Comparison of ENCODE assay signal across 1 cellular context in the genomic region with DNA sequence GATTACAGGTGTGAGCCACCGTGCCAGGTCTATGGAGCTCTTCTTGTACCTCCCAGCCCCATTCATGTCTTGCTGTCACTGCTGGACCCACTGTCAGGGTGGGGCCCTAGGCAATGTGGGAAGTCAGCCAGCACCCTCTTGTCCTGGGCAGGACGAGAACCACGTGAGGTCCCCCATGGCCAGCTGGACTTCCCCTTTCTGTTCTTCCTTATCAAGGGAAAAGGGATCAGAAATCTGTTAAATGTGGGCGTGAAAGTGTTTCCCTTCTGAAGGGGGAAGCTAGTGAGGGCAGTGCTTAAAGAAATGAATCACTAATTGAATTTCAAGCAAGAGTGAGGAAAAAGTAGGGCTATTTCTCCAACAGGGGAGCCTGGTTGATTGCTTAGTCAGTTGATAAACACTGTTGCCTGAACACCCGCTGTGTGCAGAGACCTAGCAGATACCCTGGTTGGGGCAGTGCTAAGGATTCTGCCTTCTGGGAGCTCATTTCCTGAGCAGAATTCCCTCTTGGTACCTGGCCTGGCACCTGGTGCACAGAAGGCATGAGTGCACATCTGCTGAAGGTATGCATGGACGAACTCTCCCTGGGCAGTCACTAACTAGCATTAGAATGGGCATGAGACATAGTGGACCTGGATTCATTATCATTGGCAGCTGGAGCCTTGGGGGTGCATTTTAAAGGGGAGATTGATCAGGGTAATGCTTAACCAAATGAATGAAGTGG.
A peak's percentile ranks its signal among the peaks of the same experiment; 100 is the strongest.
TF ChIP-seq lines count a peak whose summit lies in the region.

No MANE protein-coding gene starts in this region.

TF ChIP-seq in K562, 482 proteins besides CTCF, POLR2A, EP300 and RAD21 (continued from another document and continues in another):
- TF ChIP-seq, protein P1, sequence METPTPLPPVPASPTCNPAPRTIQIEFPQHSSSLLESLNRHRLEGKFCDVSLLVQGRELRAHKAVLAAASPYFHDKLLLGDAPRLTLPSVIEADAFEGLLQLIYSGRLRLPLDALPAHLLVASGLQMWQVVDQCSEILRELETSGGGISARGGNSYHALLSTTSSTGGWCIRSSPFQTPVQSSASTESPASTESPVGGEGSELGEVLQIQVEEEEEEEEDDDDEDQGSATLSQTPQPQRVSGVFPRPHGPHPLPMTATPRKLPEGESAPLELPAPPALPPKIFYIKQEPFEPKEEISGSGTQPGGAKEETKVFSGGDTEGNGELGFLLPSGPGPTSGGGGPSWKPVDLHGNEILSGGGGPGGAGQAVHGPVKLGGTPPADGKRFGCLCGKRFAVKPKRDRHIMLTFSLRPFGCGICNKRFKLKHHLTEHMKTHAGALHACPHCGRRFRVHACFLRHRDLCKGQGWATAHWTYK (CRISPR knock-in tag; IDR thresholded peaks at IDR 0.05), result no peak
- TF ChIP-seq ZNF133 (CRISPR knock-in tag; IDR thresholded peaks at IDR 0.05) (no peak), BRCA1 (IDR thresholded peaks at IDR 0.05) (no peak), BRCA1 (CRISPR knock-in tag; IDR thresholded peaks at IDR 0.05) (no peak), GTF2E2 (tag; IDR thresholded peaks at IDR 0.05) (no peak), MYC (IDR thresholded peaks at IDR 0.05; ENCODE audit: low read depth, low read length) (peak; percentile 89), MYC (CRISPR knock-in tag; IDR thresholded peaks at IDR 0.05; ENCODE audit: borderline replicate concordance, low read depth) (no peak), SMC3 (conservative IDR thresholded peaks at IDR 0.05; ENCODE audit: insufficient read depth, low read depth, low read length) (no peak), ZBTB1 (CRISPR knock-in tag; IDR thresholded peaks at IDR 0.05; ENCODE audit: borderline replicate concordance, low read depth) (no peak), CHD2 (IDR thresholded peaks at IDR 0.05; ENCODE audit: low read depth, low read length) (no peak), ZNF589 (CRISPR knock-in tag; IDR thresholded peaks at IDR 0.05; ENCODE audit: low read depth) (0 out of 2 replicates have a peak, but pooled peaks have one; percentile 47), BRF1 (IDR thresholded peaks at IDR 0.05; ENCODE audit: borderline replicate concordance, extremely low read depth, insufficient read length) (no peak), SIN3A (IDR thresholded peaks at IDR 0.05; ENCODE audit: borderline replicate concordance in 2 of 2, control insufficient read depth in 1 of 2, low read depth in 2 of 2, low read length in 2 of 2) (peak in 1 of 2 experiments; percentile 68; a peak in 1 of 4 replicates), KHSRP (IDR thresholded peaks at IDR 0.05) (no peak), POU5F1 (IDR thresholded peaks at IDR 0.05; ENCODE audit: borderline replicate concordance, low read depth, low read length, partially characterized antibody) (no peak), SMAD4 (CRISPR knock-in tag; conservative IDR thresholded peaks at IDR 0.05) (no peak), NRF1 (conservative IDR thresholded peaks at IDR 0.05 in 1 of 2, IDR thresholded peaks at IDR 0.05 in 1 of 2) (peak in 1 of 2 experiments; percentile 49; a peak in 1 of 4 replicates), ZNF354B (CRISPR knock-in tag; IDR thresholded peaks at IDR 0.05) (no peak), WHSC1 (IDR thresholded peaks at IDR 0.05; ENCODE audit: low read length) (no peak), KDM1A (IDR thresholded peaks at IDR 0.05) (peak; percentile 70 to 72), TCF7L2 (IDR thresholded peaks at IDR 0.05; ENCODE audit: low read depth, low read length) (no peak), POLR2AphosphoS2 (IDR thresholded peaks at IDR 0.05; ENCODE audit: low read length) (no peak), ZNF174 (CRISPR knock-in tag; IDR thresholded peaks at IDR 0.05) (no peak), HDGF (IDR thresholded peaks at IDR 0.05) (no peak), KLF6 (CRISPR knock-in tag; IDR thresholded peaks at IDR 0.05; ENCODE audit: borderline replicate concordance) (peak; percentile 27; the same call in 1 of the 2 replicates)
- TF ChIP-seq, protein P2, sequence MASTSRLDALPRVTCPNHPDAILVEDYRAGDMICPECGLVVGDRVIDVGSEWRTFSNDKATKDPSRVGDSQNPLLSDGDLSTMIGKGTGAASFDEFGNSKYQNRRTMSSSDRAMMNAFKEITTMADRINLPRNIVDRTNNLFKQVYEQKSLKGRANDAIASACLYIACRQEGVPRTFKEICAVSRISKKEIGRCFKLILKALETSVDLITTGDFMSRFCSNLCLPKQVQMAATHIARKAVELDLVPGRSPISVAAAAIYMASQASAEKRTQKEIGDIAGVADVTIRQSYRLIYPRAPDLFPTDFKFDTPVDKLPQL (IDR thresholded peaks at IDR 0.05; ENCODE audit: extremely low read depth, insufficient read length), result no peak
- TF ChIP-seq, protein P3, sequence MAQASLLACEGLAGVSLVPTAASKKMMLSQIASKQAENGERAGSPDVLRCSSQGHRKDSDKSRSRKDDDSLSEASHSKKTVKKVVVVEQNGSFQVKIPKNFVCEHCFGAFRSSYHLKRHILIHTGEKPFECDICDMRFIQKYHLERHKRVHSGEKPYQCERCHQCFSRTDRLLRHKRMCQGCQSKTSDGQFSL (CRISPR knock-in tag; IDR thresholded peaks at IDR 0.05), result no peak
- TF ChIP-seq, protein P3 (tag; IDR thresholded peaks at IDR 0.05), result no peak
- TF ChIP-seq, protein P4, sequence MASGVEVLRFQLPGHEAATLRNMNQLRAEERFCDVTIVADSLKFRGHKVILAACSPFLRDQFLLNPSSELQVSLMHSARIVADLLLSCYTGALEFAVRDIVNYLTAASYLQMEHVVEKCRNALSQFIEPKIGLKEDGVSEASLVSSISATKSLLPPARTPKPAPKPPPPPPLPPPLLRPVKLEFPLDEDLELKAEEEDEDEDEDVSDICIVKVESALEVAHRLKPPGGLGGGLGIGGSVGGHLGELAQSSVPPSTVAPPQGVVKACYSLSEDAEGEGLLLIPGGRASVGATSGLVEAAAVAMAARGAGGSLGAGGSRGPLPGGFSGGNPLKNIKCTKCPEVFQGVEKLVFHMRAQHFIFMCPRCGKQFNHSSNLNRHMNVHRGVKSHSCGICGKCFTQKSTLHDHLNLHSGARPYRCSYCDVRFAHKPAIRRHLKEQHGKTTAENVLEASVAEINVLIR (CRISPR knock-in tag; IDR thresholded peaks at IDR 0.05), result no peak
- TF ChIP-seq, protein P5, sequence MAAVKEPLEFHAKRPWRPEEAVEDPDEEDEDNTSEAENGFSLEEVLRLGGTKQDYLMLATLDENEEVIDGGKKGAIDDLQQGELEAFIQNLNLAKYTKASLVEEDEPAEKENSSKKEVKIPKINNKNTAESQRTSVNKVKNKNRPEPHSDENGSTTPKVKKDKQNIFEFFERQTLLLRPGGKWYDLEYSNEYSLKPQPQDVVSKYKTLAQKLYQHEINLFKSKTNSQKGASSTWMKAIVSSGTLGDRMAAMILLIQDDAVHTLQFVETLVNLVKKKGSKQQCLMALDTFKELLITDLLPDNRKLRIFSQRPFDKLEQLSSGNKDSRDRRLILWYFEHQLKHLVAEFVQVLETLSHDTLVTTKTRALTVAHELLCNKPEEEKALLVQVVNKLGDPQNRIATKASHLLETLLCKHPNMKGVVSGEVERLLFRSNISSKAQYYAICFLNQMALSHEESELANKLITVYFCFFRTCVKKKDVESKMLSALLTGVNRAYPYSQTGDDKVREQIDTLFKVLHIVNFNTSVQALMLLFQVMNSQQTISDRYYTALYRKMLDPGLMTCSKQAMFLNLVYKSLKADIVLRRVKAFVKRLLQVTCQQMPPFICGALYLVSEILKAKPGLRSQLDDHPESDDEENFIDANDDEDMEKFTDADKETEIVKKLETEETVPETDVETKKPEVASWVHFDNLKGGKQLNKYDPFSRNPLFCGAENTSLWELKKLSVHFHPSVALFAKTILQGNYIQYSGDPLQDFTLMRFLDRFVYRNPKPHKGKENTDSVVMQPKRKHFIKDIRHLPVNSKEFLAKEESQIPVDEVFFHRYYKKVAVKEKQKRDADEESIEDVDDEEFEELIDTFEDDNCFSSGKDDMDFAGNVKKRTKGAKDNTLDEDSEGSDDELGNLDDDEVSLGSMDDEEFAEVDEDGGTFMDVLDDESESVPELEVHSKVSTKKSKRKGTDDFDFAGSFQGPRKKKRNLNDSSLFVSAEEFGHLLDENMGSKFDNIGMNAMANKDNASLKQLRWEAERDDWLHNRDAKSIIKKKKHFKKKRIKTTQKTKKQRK (IDR thresholded peaks at IDR 0.05; ENCODE audit: borderline replicate concordance, low read depth, low read length), result no peak
- TF ChIP-seq, protein P6, sequence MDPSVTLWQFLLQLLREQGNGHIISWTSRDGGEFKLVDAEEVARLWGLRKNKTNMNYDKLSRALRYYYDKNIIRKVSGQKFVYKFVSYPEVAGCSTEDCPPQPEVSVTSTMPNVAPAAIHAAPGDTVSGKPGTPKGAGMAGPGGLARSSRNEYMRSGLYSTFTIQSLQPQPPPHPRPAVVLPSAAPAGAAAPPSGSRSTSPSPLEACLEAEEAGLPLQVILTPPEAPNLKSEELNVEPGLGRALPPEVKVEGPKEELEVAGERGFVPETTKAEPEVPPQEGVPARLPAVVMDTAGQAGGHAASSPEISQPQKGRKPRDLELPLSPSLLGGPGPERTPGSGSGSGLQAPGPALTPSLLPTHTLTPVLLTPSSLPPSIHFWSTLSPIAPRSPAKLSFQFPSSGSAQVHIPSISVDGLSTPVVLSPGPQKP (CRISPR knock-in tag; IDR thresholded peaks at IDR 0.05), result no peak
- TF ChIP-seq, protein P7, sequence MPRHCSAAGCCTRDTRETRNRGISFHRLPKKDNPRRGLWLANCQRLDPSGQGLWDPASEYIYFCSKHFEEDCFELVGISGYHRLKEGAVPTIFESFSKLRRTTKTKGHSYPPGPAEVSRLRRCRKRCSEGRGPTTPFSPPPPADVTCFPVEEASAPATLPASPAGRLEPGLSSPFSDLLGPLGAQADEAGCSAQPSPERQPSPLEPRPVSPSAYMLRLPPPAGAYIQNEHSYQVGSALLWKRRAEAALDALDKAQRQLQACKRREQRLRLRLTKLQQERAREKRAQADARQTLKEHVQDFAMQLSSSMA (CRISPR knock-in tag; IDR thresholded peaks at IDR 0.05), result no peak
- TF ChIP-seq, protein P8, sequence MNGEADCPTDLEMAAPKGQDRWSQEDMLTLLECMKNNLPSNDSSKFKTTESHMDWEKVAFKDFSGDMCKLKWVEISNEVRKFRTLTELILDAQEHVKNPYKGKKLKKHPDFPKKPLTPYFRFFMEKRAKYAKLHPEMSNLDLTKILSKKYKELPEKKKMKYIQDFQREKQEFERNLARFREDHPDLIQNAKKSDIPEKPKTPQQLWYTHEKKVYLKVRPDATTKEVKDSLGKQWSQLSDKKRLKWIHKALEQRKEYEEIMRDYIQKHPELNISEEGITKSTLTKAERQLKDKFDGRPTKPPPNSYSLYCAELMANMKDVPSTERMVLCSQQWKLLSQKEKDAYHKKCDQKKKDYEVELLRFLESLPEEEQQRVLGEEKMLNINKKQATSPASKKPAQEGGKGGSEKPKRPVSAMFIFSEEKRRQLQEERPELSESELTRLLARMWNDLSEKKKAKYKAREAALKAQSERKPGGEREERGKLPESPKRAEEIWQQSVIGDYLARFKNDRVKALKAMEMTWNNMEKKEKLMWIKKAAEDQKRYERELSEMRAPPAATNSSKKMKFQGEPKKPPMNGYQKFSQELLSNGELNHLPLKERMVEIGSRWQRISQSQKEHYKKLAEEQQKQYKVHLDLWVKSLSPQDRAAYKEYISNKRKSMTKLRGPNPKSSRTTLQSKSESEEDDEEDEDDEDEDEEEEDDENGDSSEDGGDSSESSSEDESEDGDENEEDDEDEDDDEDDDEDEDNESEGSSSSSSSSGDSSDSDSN (IDR thresholded peaks at IDR 0.05; ENCODE audit: borderline replicate concordance in 1 of 2, low read depth in 2 of 2, low read length in 2 of 2), result 0 out of 4 replicates have a peak, but pooled peaks of 1 of the 2 experiments have one; percentile 56
- TF ChIP-seq, protein P9, sequence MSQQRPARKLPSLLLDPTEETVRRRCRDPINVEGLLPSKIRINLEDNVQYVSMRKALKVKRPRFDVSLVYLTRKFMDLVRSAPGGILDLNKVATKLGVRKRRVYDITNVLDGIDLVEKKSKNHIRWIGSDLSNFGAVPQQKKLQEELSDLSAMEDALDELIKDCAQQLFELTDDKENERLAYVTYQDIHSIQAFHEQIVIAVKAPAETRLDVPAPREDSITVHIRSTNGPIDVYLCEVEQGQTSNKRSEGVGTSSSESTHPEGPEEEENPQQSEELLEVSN (IDR thresholded peaks at IDR 0.05; ENCODE audit: borderline replicate concordance in 1 of 2, extremely low read depth in 1 of 2, insufficient read depth in 1 of 2, insufficient read length in 1 of 2, low read depth in 1 of 2, low read length in 1 of 2, poor library complexity in 1 of 2, severe bottlenecking in 1 of 2), result no peak
- TF ChIP-seq, protein P10, sequence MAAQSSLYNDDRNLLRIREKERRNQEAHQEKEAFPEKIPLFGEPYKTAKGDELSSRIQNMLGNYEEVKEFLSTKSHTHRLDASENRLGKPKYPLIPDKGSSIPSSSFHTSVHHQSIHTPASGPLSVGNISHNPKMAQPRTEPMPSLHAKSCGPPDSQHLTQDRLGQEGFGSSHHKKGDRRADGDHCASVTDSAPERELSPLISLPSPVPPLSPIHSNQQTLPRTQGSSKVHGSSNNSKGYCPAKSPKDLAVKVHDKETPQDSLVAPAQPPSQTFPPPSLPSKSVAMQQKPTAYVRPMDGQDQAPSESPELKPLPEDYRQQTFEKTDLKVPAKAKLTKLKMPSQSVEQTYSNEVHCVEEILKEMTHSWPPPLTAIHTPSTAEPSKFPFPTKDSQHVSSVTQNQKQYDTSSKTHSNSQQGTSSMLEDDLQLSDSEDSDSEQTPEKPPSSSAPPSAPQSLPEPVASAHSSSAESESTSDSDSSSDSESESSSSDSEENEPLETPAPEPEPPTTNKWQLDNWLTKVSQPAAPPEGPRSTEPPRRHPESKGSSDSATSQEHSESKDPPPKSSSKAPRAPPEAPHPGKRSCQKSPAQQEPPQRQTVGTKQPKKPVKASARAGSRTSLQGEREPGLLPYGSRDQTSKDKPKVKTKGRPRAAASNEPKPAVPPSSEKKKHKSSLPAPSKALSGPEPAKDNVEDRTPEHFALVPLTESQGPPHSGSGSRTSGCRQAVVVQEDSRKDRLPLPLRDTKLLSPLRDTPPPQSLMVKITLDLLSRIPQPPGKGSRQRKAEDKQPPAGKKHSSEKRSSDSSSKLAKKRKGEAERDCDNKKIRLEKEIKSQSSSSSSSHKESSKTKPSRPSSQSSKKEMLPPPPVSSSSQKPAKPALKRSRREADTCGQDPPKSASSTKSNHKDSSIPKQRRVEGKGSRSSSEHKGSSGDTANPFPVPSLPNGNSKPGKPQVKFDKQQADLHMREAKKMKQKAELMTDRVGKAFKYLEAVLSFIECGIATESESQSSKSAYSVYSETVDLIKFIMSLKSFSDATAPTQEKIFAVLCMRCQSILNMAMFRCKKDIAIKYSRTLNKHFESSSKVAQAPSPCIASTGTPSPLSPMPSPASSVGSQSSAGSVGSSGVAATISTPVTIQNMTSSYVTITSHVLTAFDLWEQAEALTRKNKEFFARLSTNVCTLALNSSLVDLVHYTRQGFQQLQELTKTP (IDR thresholded peaks at IDR 0.05; ENCODE audit: low read depth in 1 of 2, partially characterized antibody in 2 of 2), result no peak
- TF ChIP-seq, protein P11, sequence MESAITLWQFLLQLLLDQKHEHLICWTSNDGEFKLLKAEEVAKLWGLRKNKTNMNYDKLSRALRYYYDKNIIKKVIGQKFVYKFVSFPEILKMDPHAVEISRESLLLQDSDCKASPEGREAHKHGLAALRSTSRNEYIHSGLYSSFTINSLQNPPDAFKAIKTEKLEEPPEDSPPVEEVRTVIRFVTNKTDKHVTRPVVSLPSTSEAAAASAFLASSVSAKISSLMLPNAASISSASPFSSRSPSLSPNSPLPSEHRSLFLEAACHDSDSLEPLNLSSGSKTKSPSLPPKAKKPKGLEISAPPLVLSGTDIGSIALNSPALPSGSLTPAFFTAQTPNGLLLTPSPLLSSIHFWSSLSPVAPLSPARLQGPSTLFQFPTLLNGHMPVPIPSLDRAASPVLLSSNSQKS (CRISPR knock-in tag; IDR thresholded peaks at IDR 0.05), result no peak
